17 cellular contexts compared by ENCODE assay signal in genomic region chr3:17030438-17030837, GRCh38.
DNase-seq lines count a peak whose midpoint lies in the region; ATAC-seq and TF ChIP-seq lines count a peak whose summit lies in the region.
"Had no signal": no experiment of that assay in that cellular context is flagged by ENCODE, and none has a peak within 500 bp of the region (broad histone marks: within the 10 kb centered on the region; RNA-seq: fewer than 3 reads in every experiment).

No MANE protein-coding gene starts in this region.

- no peak overlapping the region for H3K9ac ChIP-seq in liver (ENCODE audit: low read depth in 1 of 2, low read length in 2 of 2)
- H3K9ac ChIP-seq: parathyroid adenoma had no signal

- TF ChIP-seq RAD21 in liver (IDR thresholded peaks at IDR 0.05): peak; percentile 5 to 27

- H3K4me3 ChIP-seq in OCI-LY7 (ENCODE audit: low read depth, low read length, poor library complexity, severe bottlenecking): no peak overlapping the region
- no peak overlapping the region for H3K4me3 ChIP-seq in liver (ENCODE audit: low read depth in 1 of 3, low read length in 3 of 3)
- H3K4me3 ChIP-seq in H7 (ENCODE audit: insufficient read depth, low read depth, low read length): no peak overlapping the region
- H3K4me3 ChIP-seq: SK-N-MC, thoracic aorta had no signal

- CTCF ChIA-PET in OCI-LY7 (lab: Charles Lee; ENCODE audit: unreplicated experiment): interaction anchor here (1.8 kb wide), 1 partner anchor 147 kb away, joined by 5 read pairs; the partner anchor contains the start of gene PLCL2

- intact Hi-C loops in OCI-LY7 (cut with micrococcal nuclease; ENCODE audit: unreplicated experiment): loop anchor here (5.0 kb wide), 3 partner anchors 188 to 428 kb away; no protein-coding TSS in a partner anchor

- no peak overlapping the region for H2AFZ ChIP-seq in OCI-LY7 (ENCODE audit: low read length)
- H2AFZ ChIP-seq: parathyroid adenoma had no signal

- H3K4me2 ChIP-seq in OCI-LY7 (ENCODE audit: low read length): peak overlapping the region; percentile 47; the same call in 1 of the 2 replicates

- peak; percentile 73 for ATAC-seq in GM18498 (IDR thresholded peaks at IDR 0.05; ENCODE audit: unreplicated experiment)
- peak; percentile 46 for ATAC-seq in GM21423 (IDR thresholded peaks at IDR 0.05; ENCODE audit: unreplicated experiment)
- no peak for ATAC-seq in HG02840 (IDR thresholded peaks at IDR 0.05; ENCODE audit: low FRiP score, unreplicated experiment)

- no peaks in the 10 kb centered on the region for H4K20me1 ChIP-seq in OCI-LY7 (ENCODE audit: insufficient read depth, low read length)

- POLR2A ChIA-PET in OCI-LY7 (lab: Charles Lee): interaction anchor here (0.6 to 1.2 kb wide), 4 partner anchors 9 to 228 kb away, joined by 3 to 5 read pairs (median 3); no protein-coding TSS in a partner anchor

- BruUV-seq in OCI-LY7 (replicated peaks; lab: Mats Ljungman, UMichigan): no TSS peak

- TF ChIP-seq CTCF in OCI-LY7 (conservative IDR thresholded peaks at IDR 0.05; ENCODE audit: low read length): no peak
- TF ChIP-seq CTCF in liver (IDR thresholded peaks at IDR 0.05; ENCODE audit: low read depth, low read length, missing input control): no peak

- H3K36me3 ChIP-seq in OCI-LY7 (ENCODE audit: insufficient read depth, low read length) (no peaks in the 10 kb centered on the region), liver (ENCODE audit: control insufficient read depth in 4 of 4, insufficient read depth in 3 of 4, low read depth in 1 of 4, low read length in 3 of 4) (no peaks in the 10 kb centered on the region), H7 (replicated peaks; ENCODE audit: control insufficient read depth, insufficient read depth, low read length) (no peaks in the 10 kb centered on the region)
- H3K36me3 ChIP-seq: thoracic aorta had no signal

- H3K4me1 ChIP-seq in OCI-LY7 (ENCODE audit: insufficient read depth, low read length, poor library complexity, severe bottlenecking) (peaks cover 30% of the 10 kb centered on the region), liver (ENCODE audit: control insufficient read depth in 4 of 4, insufficient read depth in 4 of 4, low read length in 3 of 4) (peaks cover 0 to 27% (median 4%) of the 10 kb centered on the region in 4 donors)
- H3K4me1 ChIP-seq: parathyroid adenoma had no signal

- H3K79me2 ChIP-seq in OCI-LY7 (ENCODE audit: insufficient read depth, low read depth, low read length): no peaks in the 10 kb centered on the region; the same call in 1 of the 2 replicates
- H3K79me2 ChIP-seq: parathyroid adenoma had no signal

- no peaks in the 10 kb centered on the region for H3K9me2 ChIP-seq in OCI-LY7 (ENCODE audit: insufficient read depth, low read length)

- DNase-seq in OCI-LY7 (ENCODE audit: low spot score): peak; percentile 65
- no peak for DNase-seq in DMS53 (lab: John Stamatoyannopoulos, UW)
- DNase-seq in H7: no peak
- DNase-seq: activated CD4-positive, alpha-beta T cell treated with anti-CD3 and anti-CD28 coated beads for 4 hours; activated naive CD4-positive, alpha-beta T cell treated with anti-CD3 and anti-CD28 coated beads, Interleukin-2, amount 50 U/mL, for 16 hours; DMS153; effector CD4-positive, alpha-beta T cell; NCI-H446 treated with DMSO at 0.1 percent for 48 hours; OCI-M1; stimulated activated CD8-positive, alpha-beta memory T cell treated with anti-CD3 and anti-CD28 coated beads, Interleukin-4, amount 100 ng/mL, for 48 hours had no signal

- H3K27me3 ChIP-seq in liver (ENCODE audit: control insufficient read depth in 4 of 4, insufficient read depth in 4 of 4, low read length in 3 of 4) (no peaks in the 10 kb centered on the region), H7 (ENCODE audit: control insufficient read depth, insufficient read depth, low read length) (no peaks in the 10 kb centered on the region)

- H3K9me3 ChIP-seq in OCI-LY7 (ENCODE audit: low read length) (no peaks in the 10 kb centered on the region), liver (ENCODE audit: control insufficient read depth in 4 of 4, low read length in 3 of 4) (no peaks in the 10 kb centered on the region)
- H3K9me3 ChIP-seq: thoracic aorta had no signal

- WGBS in liver: 65% methylated on average over 3 of the region's 3 CpGs

- H3K27ac ChIP-seq in OCI-LY7 (ENCODE audit: low read depth, low read length, poor library complexity, severe bottlenecking) (no peak overlapping the region), liver (ENCODE audit: low read depth in 1 of 2, low read length in 2 of 2) (no peak overlapping the region)
- H3K27ac ChIP-seq: parathyroid adenoma, SK-N-MC, thoracic aorta had no signal

TF ChIP-seq in liver, 16 proteins besides CTCF, POLR2A, EP300 and RAD21:
- no peak for TF ChIP-seq TAF1 (conservative IDR thresholded peaks at IDR 0.05)
- no peak for TF ChIP-seq GABPA (IDR thresholded peaks at IDR 0.05 in 1 of 2, conservative IDR thresholded peaks at IDR 0.05 in 1 of 2)
- TF ChIP-seq HNF4G (IDR thresholded peaks at IDR 0.05): no peak
- TF ChIP-seq HNF4A (conservative IDR thresholded peaks at IDR 0.05): peak in 1 of 2 donors; percentile 11
- no peak for TF ChIP-seq NR2F2 (IDR thresholded peaks at IDR 0.05)
- no peak for TF ChIP-seq MAX (IDR thresholded peaks at IDR 0.05)
